ENCODE assay signal across 14 cellular contexts in the genomic region with DNA sequence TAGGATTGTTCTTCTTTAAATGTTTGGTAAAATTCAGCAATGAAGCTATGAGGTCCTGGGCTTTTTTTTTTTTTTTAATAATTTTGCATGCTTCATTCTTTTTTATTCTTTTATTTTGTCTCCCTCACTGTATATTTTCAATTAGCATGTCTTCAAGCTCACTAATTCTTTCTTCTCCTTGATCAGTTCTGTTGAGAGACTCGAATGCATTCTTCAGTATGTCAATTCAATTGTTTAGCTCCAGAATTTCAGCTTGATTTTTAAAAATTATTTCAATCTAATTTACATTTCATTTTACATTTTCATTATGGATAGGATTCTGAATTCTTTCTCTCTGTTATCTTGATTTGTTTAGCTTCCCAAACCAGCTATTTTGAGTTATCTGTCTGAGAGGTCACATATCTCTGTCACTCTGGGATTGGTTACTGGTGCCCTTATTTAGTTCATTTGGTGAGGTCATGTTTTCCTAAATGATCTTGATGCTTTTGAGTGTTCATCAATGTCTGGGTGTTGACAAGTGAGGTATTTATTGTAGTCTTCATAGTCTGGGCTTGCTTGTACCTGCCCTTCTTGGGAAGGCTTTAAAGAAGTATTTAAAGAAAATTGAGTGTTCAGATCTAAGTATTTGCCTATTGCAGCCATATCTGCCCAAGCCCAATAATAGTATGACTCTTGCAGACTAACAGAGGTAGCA. TPM values are rescaled to one million over a fixed set of nuclear protein-coding genes. Genes with fewer than 3 reads are reported as not detected.
DNase-seq lines count a peak whose midpoint lies in the region; ATAC-seq and TF ChIP-seq lines count a peak whose summit lies in the region.
"Had no signal": no experiment of that assay in that cellular context is flagged by ENCODE, and none has a peak within 500 bp of the region (broad histone marks: within the 10 kb centered on the region; RNA-seq: fewer than 3 reads in every experiment).

No MANE protein-coding gene starts in this region.

- intact Hi-C loops in esophagus squamous epithelium (cut with DNase I): no loop called here
- intact Hi-C loops in aorta (cut with DNase I): loop anchor here in 1 of 2 donors (2.0 kb wide), 1 partner anchor 31 kb away; no protein-coding TSS in a partner anchor

- H3K36me3 ChIP-seq in SK-N-SH (replicated peaks in 1 of 2; ENCODE audit: control insufficient read depth in 1 of 2, insufficient read depth in 2 of 2, low read length in 1 of 2) (no peaks in the 10 kb centered on the region), esophagus squamous epithelium (no peaks in the 10 kb centered on the region), aorta (ENCODE audit: control insufficient read depth in 1 of 2, insufficient read depth in 2 of 2, low read length in 1 of 2) (no peaks in the 10 kb centered on the region)
- H3K36me3 ChIP-seq: neural progenitor cell had no signal

- CTCF ChIA-PET in SK-N-SH (lab: Yijun Ruan, JAX): interaction anchor here (1.2 to 1.3 kb wide), 2 partner anchors 14 to 26 kb away, joined by 3 to 4 read pairs; no protein-coding TSS in a partner anchor

- no peak for TF ChIP-seq CTCF in SK-N-SH (IDR thresholded peaks at IDR 0.05)
- no peak for TF ChIP-seq CTCF in esophagus squamous epithelium (IDR thresholded peaks at IDR 0.05)
- TF ChIP-seq CTCF in nephron (IDR thresholded peaks at IDR 0.05; ENCODE audit: unreplicated experiment in 3 of 3): no peak
- no peak for TF ChIP-seq CTCF in foreskin fibroblast (IDR thresholded peaks at IDR 0.05; ENCODE audit: low read depth, low read length)

- H3K27me3 ChIP-seq in SK-N-SH (ENCODE audit: insufficient read depth): no peaks in the 10 kb centered on the region
- H3K27me3 ChIP-seq in esophagus squamous epithelium: no peaks in the 10 kb centered on the region
- no peaks in the 10 kb centered on the region for H3K27me3 ChIP-seq in aorta (ENCODE audit: control insufficient read depth in 1 of 2, insufficient read depth in 2 of 2, low read length in 1 of 2)
- H3K27me3 ChIP-seq: neural progenitor cell had no signal

- H3K9me3 Mint-ChIP-seq in nephron: peaks cover 33% of the 10 kb centered on the region
- H3K9me3 Mint-ChIP-seq: activated naive CD8-positive, alpha-beta T cell treated with anti-CD3 and anti-CD28 coated beads, Interleukin-2, amount 10 ng/mL, durations not matched to agents 7 days and 5 days; T-helper 1 cell treated with Interleukin-12 subunit alpha and Interleukin-12 subunit beta and Interleukin-4 antibody, amounts not matched to agents 30 μg/mL and 1 μg/mL, for 36 hours had no signal

- H3K9me3 ChIP-seq in SK-N-SH: no peaks in the 10 kb centered on the region; the same call in 1 of the 2 replicates
- H3K9me3 ChIP-seq in esophagus squamous epithelium: no peaks in the 10 kb centered on the region
- H3K9me3 ChIP-seq in aorta (ENCODE audit: control insufficient read depth, low read length): no peaks in the 10 kb centered on the region

- WGBS in SK-N-SH (ENCODE audit: low lambda C conversion rate): 84% methylated on average over 1 of the region's 1 CpG
- WGBS in esophagus squamous epithelium, 2 donors: 74 to 76% methylated on average over 1 of the region's 1 CpG
- WGBS in aorta, 2 donors: 91 to 92% methylated on average over 1 of the region's 1 CpG

- H3K4me3 Mint-ChIP-seq in nephron: no peak overlapping the region
- H3K4me3 Mint-ChIP-seq: activated naive CD8-positive, alpha-beta T cell treated with anti-CD3 and anti-CD28 coated beads, Interleukin-2, amount 10 ng/mL, durations not matched to agents 7 days and 5 days; neural progenitor cell; T-helper 1 cell treated with Interleukin-12 subunit alpha and Interleukin-12 subunit beta and Interleukin-4 antibody, amounts not matched to agents 30 μg/mL and 1 μg/mL, for 36 hours had no signal

- no peak overlapping the region for H3K4me2 ChIP-seq in SK-N-SH
- H3K4me2 ChIP-seq: neural progenitor cell had no signal

- no peak for TF ChIP-seq POLR2A in esophagus squamous epithelium (IDR thresholded peaks at IDR 0.05)

- H2AFZ ChIP-seq in SK-N-SH (ENCODE audit: low read depth): no peak overlapping the region
- H2AFZ ChIP-seq: neural progenitor cell had no signal

- H3K4me1 ChIP-seq in SK-N-SH (ENCODE audit: control insufficient read depth in 1 of 2, insufficient read depth in 2 of 2, low read depth in 1 of 2, low read length in 1 of 2) (no peaks in the 10 kb centered on the region; a peak in 1 of 4 replicates), esophagus squamous epithelium (peaks cover 10 to 29% (median 16%) of the 10 kb centered on the region in 3 donors), aorta (ENCODE audit: control insufficient read depth in 1 of 2, insufficient read depth in 2 of 2, low read length in 2 of 2) (peaks cover 0 to 2% of the 10 kb centered on the region in 2 donors)
- H3K4me1 ChIP-seq: neural progenitor cell had no signal

- TF ChIP-seq EP300 in SK-N-SH (IDR thresholded peaks at IDR 0.05; ENCODE audit: borderline replicate concordance in 1 of 2, low read depth in 1 of 2, low read length in 1 of 2): no peak

- peak overlapping the region; percentile 39 to 86 (median 79) for H3K27ac Mint-ChIP-seq in nephron
- H3K27ac Mint-ChIP-seq: activated naive CD8-positive, alpha-beta T cell treated with anti-CD3 and anti-CD28 coated beads, Interleukin-2, amount 10 ng/mL, durations not matched to agents 7 days and 5 days; neural progenitor cell; T-helper 1 cell treated with Interleukin-12 subunit alpha and Interleukin-12 subunit beta and Interleukin-4 antibody, amounts not matched to agents 30 μg/mL and 1 μg/mL, for 36 hours had no signal

- no peak for TF ChIP-seq RAD21 in SK-N-SH (IDR thresholded peaks at IDR 0.05; ENCODE audit: low read length)

- H3K9me2 ChIP-seq in SK-N-SH: no peaks in the 10 kb centered on the region

- DNase-seq in SK-N-SH: no peak
- DNase-seq in esophagus squamous epithelium (lab: John Stamatoyannopoulos, UW): no peak
- no peak for DNase-seq in aorta
- DNase-seq in foreskin fibroblast: no peak
- no peak for DNase-seq in stimulated activated naive CD4-positive, alpha-beta T cell treated with Interleukin-2 at 50 U/mL for 16 hours (lab: John Stamatoyannopoulos, UW)
- DNase-seq: activated CD4-positive, alpha-beta T cell treated with anti-CD3 and anti-CD28 coated beads for 1 hour; activated naive CD8-positive, alpha-beta T cell treated with anti-CD3 and anti-CD28 coated beads, Interleukin-2, amount 10 ng/mL, durations not matched to agents 7 days and 5 days; NCI-H1105; NCI-H2227 treated with DMSO at 0.1 percent for 48 hours had no signal

- H3K27me3 Mint-ChIP-seq in nephron (ENCODE audit: low read depth): no peaks in the 10 kb centered on the region
- H3K27me3 Mint-ChIP-seq: activated naive CD8-positive, alpha-beta T cell treated with anti-CD3 and anti-CD28 coated beads, Interleukin-2, amount 10 ng/mL, durations not matched to agents 7 days and 5 days had no signal

- no peak overlapping the region for H3K9ac ChIP-seq in SK-N-SH
- H3K9ac ChIP-seq: neural progenitor cell had no signal

- no peaks in the 10 kb centered on the region for H3K79me2 ChIP-seq in SK-N-SH (ENCODE audit: insufficient read depth)

- no peak overlapping the region for H3K4me3 ChIP-seq in SK-N-SH (ENCODE audit: low read depth in 2 of 2, low read length in 1 of 2)
- peak overlapping the region in 1 of 4 donors; percentile 22 for H3K4me3 ChIP-seq in esophagus squamous epithelium
- no peak overlapping the region for H3K4me3 ChIP-seq in aorta (ENCODE audit: low read length in 2 of 2)
- H3K4me3 ChIP-seq in foreskin fibroblast (ENCODE audit: low read depth in 1 of 2, low read length in 2 of 2): no peak overlapping the region
- H3K4me3 ChIP-seq: neural progenitor cell had no signal

- peaks cover 39% of the 10 kb centered on the region for H3K36me3 Mint-ChIP-seq in nephron (ENCODE audit: low read depth)
- H3K36me3 Mint-ChIP-seq: activated naive CD8-positive, alpha-beta T cell treated with anti-CD3 and anti-CD28 coated beads, Interleukin-2, amount 10 ng/mL, durations not matched to agents 7 days and 5 days had no signal

- no peaks in the 10 kb centered on the region for H3F3A ChIP-seq in SK-N-SH (replicated peaks; ENCODE audit: insufficient read depth)

- POLR2A ChIA-PET in SK-N-SH (lab: Yijun Ruan, JAX): no interaction called here

- no peaks in the 10 kb centered on the region for H4K20me1 ChIP-seq in SK-N-SH (ENCODE audit: insufficient read depth)

- H3K4me1 Mint-ChIP-seq in nephron: peaks cover 24% of the 10 kb centered on the region
- H3K4me1 Mint-ChIP-seq: activated naive CD8-positive, alpha-beta T cell treated with anti-CD3 and anti-CD28 coated beads, Interleukin-2, amount 10 ng/mL, durations not matched to agents 7 days and 5 days had no signal

- ATAC-seq in SK-N-SH treated with all-trans-retinoic acid at 6 μM for 48 hours: no peak
- no peak for ATAC-seq in aorta (ENCODE audit: low FRiP score)
- no peak for ATAC-seq in HG03378 (IDR thresholded peaks at IDR 0.05; ENCODE audit: unreplicated experiment)

- peak overlapping the region in 1 of 2 experiments; percentile 39; a peak in 2 of 4 replicates for H3K27ac ChIP-seq in SK-N-SH (ENCODE audit: low read depth in 2 of 2, low read length in 1 of 2)
- H3K27ac ChIP-seq in esophagus squamous epithelium: peak overlapping the region; percentile 12 to 85 (median 82)
- H3K27ac ChIP-seq in aorta (ENCODE audit: low read depth in 1 of 2, low read length in 2 of 2): peak overlapping the region; percentile 68 to 73
- H3K27ac ChIP-seq: neural progenitor cell had no signal

TF ChIP-seq in SK-N-SH, 30 proteins besides CTCF, POLR2A, EP300 and RAD21 (continues in another document):
- TF ChIP-seq SMC3 (IDR thresholded peaks at IDR 0.05; ENCODE audit: low read depth, low read length) (no peak), TCF12 (IDR thresholded peaks at IDR 0.05) (no peak), EZH2phosphoT487 (IDR thresholded peaks at IDR 0.05; ENCODE audit: borderline replicate concordance, low read depth) (no peak), POLR2AphosphoS5 (IDR thresholded peaks at IDR 0.05; ENCODE audit: low read depth, low read length) (no peak), SIN3A (IDR thresholded peaks at IDR 0.05; ENCODE audit: borderline replicate concordance, low read depth, low read length) (no peak), TAF1 (IDR thresholded peaks at IDR 0.05; ENCODE audit: borderline replicate concordance, low read depth, low read length) (no peak), NFIC (IDR thresholded peaks at IDR 0.05; ENCODE audit: borderline replicate concordance) (no peak)
- TF ChIP-seq, protein P1, sequence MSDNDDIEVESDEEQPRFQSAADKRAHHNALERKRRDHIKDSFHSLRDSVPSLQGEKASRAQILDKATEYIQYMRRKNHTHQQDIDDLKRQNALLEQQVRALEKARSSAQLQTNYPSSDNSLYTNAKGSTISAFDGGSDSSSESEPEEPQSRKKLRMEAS (IDR thresholded peaks at IDR 0.05; ENCODE audit: low read depth): no peak

RNA-seq across cellular contexts. Expression of a gene that starts 9.1 kb away (rescaled TPM):
- polyA plus RNA-seq in SK-N-SH (2012; rRNA removed) (3.4 and 4.0 TPM in 2 replicates), aorta (10 to 100 TPM; 13.5 to 26.4 TPM)
- 2.8 and 2.9 TPM in 2 replicates for polyA plus RNA-seq in SK-N-SH (2012; cell fraction: cytosol; rRNA removed)
- 5.0 and 8.9 TPM in 2 replicates for polyA plus RNA-seq in SK-N-SH (2012; cell fraction: nucleus; rRNA removed)
- total RNA-seq in esophagus squamous epithelium (1 to 10 TPM in 3 of 4 donors, under 1 TPM in 1; 0.75 to 8.0 (median 3.9) TPM), aorta (10 to 100 TPM; 18.6 to 25.1 TPM)
- total RNA-seq: activated naive CD8-positive, alpha-beta T cell treated with anti-CD3 and anti-CD28 coated beads, Interleukin-2, amount 10 ng/mL, durations not matched to agents 7 days and 5 days had no signal
